In genomic region chr13:113028336-113029060, GRCh38 we compare ENCODE assay signal across 14 cellular contexts. TPM values are rescaled to one million over a fixed set of nuclear protein-coding genes. Genes with fewer than 3 reads are reported as not detected.
"Had no signal": no experiment of that assay in that cellular context is flagged by ENCODE, and none has a peak within 500 bp of the region (broad histone marks: within the 10 kb centered on the region; RNA-seq: fewer than 3 reads in every experiment).

No MANE protein-coding gene starts in this region.

- H3K9me3 Mint-ChIP-seq: activated T-cell treated with anti-CD3 and anti-CD28 coated beads, Interleukin-2, amount 50 U/mL, for 24 hours; nephron had no signal

- H3K27ac Mint-ChIP-seq: activated CD8-positive, alpha-beta memory T cell treated with anti-CD3 and anti-CD28 coated beads, Interleukin-2, amount 10 ng/mL, durations not matched to agents 7 days and 5 days; activated naive CD8-positive, alpha-beta T cell; activated T-cell treated with anti-CD3 and anti-CD28 coated beads, Interleukin-2, amount 50 U/mL, for 24 hours; nephron had no signal

- H3K4me3 ChIP-seq: psoas muscle, suprapubic skin had no signal

- FAIRE-seq: islet of Langerhans had no signal

- DNase-seq: activated CD4-positive, alpha-beta T cell treated with anti-CD3 and anti-CD28 coated beads for 1 hour; activated CD4-positive, alpha-beta T cell treated with anti-CD3 and anti-CD28 coated beads, Interleukin-2, amount 50 U/mL, for 48 hours; activated CD8-positive, alpha-beta memory T cell treated with anti-CD3 and anti-CD28 coated beads, Interleukin-2, amount 10 ng/mL, durations not matched to agents 7 days and 5 days; activated effector memory CD4-positive, alpha-beta T cell treated with anti-CD3 and anti-CD28 coated beads, Interleukin-2, amount 50 U/mL, for 16 hours; activated T-cell treated with anti-CD3 and anti-CD28 coated beads, Interleukin-2, amount 50 U/mL, for 24 hours; foreskin keratinocyte; psoas muscle; stimulated activated CD4-positive, alpha-beta T cell treated with anti-CD3 and anti-CD28 coated beads, Interleukin-2, amount 100 ng/mL, for 48 hours; stimulated activated naive CD8-positive, alpha-beta T cell treated with anti-CD3 and anti-CD28 coated beads, Interleukin-15, Interleukin-2, amounts not matched to agents 100 U/mL and 50 U/mL, for 24 hours; T1000 had no signal

- H3K36me3 ChIP-seq: suprapubic skin had no signal

- H3K4me3 Mint-ChIP-seq: activated CD8-positive, alpha-beta memory T cell treated with anti-CD3 and anti-CD28 coated beads, Interleukin-2, amount 10 ng/mL, durations not matched to agents 7 days and 5 days; activated naive CD8-positive, alpha-beta T cell; activated T-cell treated with anti-CD3 and anti-CD28 coated beads, Interleukin-2, amount 50 U/mL, for 24 hours; nephron had no signal

- H3K27ac ChIP-seq: foreskin keratinocyte, psoas muscle, suprapubic skin had no signal

- H3K27me3 ChIP-seq: suprapubic skin had no signal

- H3K4me1 Mint-ChIP-seq: activated CD8-positive, alpha-beta memory T cell treated with anti-CD3 and anti-CD28 coated beads, Interleukin-2, amount 10 ng/mL, durations not matched to agents 7 days and 5 days had no signal

- H3K4me1 ChIP-seq: foreskin keratinocyte, psoas muscle had no signal

- H3K9me3 ChIP-seq: psoas muscle, suprapubic skin had no signal

- H3K36me3 Mint-ChIP-seq: activated CD8-positive, alpha-beta memory T cell treated with anti-CD3 and anti-CD28 coated beads, Interleukin-2, amount 10 ng/mL, durations not matched to agents 7 days and 5 days; activated naive CD8-positive, alpha-beta T cell had no signal

- H3K27me3 Mint-ChIP-seq: activated CD8-positive, alpha-beta memory T cell treated with anti-CD3 and anti-CD28 coated beads, Interleukin-2, amount 10 ng/mL, durations not matched to agents 7 days and 5 days; activated naive CD8-positive, alpha-beta T cell; activated T-cell treated with anti-CD3 and anti-CD28 coated beads, Interleukin-2, amount 50 U/mL, for 24 hours had no signal

RNA-seq across cellular contexts. Expression of gene MCF2L, which starts 59.5 kb away (rescaled TPM):
- total RNA-seq: foreskin keratinocyte had no signal
